In genomic region chrX:49999048-49999447, GRCh38 we compare ENCODE assay signal across 32 cellular contexts.
DNase-seq lines count a peak whose midpoint lies in the region; ATAC-seq and TF ChIP-seq lines count a peak whose summit lies in the region.
"Had no signal": no experiment of that assay in that cellular context is flagged by ENCODE, and none has a peak within 500 bp of the region (broad histone marks: within the 10 kb centered on the region; RNA-seq: fewer than 3 reads in every experiment).

No MANE protein-coding gene starts in this region.

- CTCF ChIA-PET in MCF 10A (lab: Yijun Ruan, JAX), result interaction anchor here (0.5 kb wide), 1 partner anchor 1418 kb away, joined by 4 read pairs; no protein-coding TSS in a partner anchor

- POLR2A ChIA-PET in MCF 10A (lab: Yijun Ruan, JAX), result interaction anchor here (0.6 kb wide), 1 partner anchor 815 kb away, joined by 4 read pairs; no protein-coding TSS in a partner anchor

- no TSS peak for BruUV-seq in MCF 10A (replicated peaks; lab: Mats Ljungman, UMichigan)

- no peak for TF ChIP-seq POLR2A in breast epithelium (IDR thresholded peaks at IDR 0.05)

- no peak overlapping the region for H3K4me3 ChIP-seq in breast epithelium
- H3K4me3 ChIP-seq in SJCRH30, result no peak overlapping the region
- H3K4me3 ChIP-seq: left lung, prostate gland, right lobe of liver, upper lobe of left lung had no signal

- H3K9me3 Mint-ChIP-seq in MCF 10A (ENCODE audit: unreplicated experiment), result no peaks in the 10 kb centered on the region
- H3K9me3 Mint-ChIP-seq: activated naive CD4-positive, alpha-beta T cell treated with anti-CD3 and anti-CD28 coated beads, Interleukin-2, amount 50 U/mL, for 24 hours; brain; CD8-positive, alpha-beta memory T cell; stimulated activated naive B cell treated with anti-CD40 and anti-IgM and Interleukin-4, amounts not matched to agents 10 μg/mL and 1 μg/mL and 100 μg/mL, for 72 hours had no signal

- peak; percentile 53 for ATAC-seq in HG02798 (IDR thresholded peaks at IDR 0.05; ENCODE audit: poor library complexity, unreplicated experiment)
- peak; percentile 40 for ATAC-seq in esophagus mucosa
- ATAC-seq in left cardiac atrium, result no peak
- ATAC-seq: left lung; Panc1; right lobe of liver; stimulated activated naive B cell treated with anti-CD40 and anti-IgM and Interleukin-4, amounts not matched to agents 10 μg/mL and 1 μg/mL and 100 μg/mL, for 72 hours had no signal

- H3K27me3 ChIP-seq in breast epithelium (peaks cover 0 to 51% of the 10 kb centered on the region in 2 donors), SJCRH30 (no peaks in the 10 kb centered on the region)
- H3K27me3 ChIP-seq: left lung, right lobe of liver had no signal

- no peaks in the 10 kb centered on the region for H3K36me3 Mint-ChIP-seq in MCF 10A (ENCODE audit: insufficient read depth, unreplicated experiment)
- H3K36me3 Mint-ChIP-seq: activated naive CD4-positive, alpha-beta T cell treated with anti-CD3 and anti-CD28 coated beads, Interleukin-2, amount 50 U/mL, for 24 hours; brain; immature natural killer cell had no signal

- DNase-seq in MCF 10A (ENCODE audit: unreplicated experiment) (peak; percentile 5), breast epithelium (ENCODE audit: low spot score in 2 of 2) (no peak), left cardiac atrium (no peak), pons (ENCODE audit: low spot score) (no peak), SJCRH30 (no peak)
- peak; percentile 24 for DNase-seq in stimulated activated CD8-positive, alpha-beta memory T cell treated with anti-CD3 and anti-CD28 coated beads, Interleukin-4, amount 100 ng/mL, for 48 hours
- DNase-seq: ACHN; amniotic stem cell; CD8-positive, alpha-beta memory T cell; DMS 273 treated with DMSO at 0.1 percent for 48 hours; H7; immature natural killer cell; Kasumi-1; left lung; mesenchymal stem cell; MV-4-11; NCI-H1436 treated with DMSO at 0.1 percent for 48 hours; NCI-H2081 treated with DMSO at 0.1 percent for 48 hours; NCI-H2227 treated with DMSO at 0.1 percent for 48 hours; right lobe of liver; Right ventricle myocardium superior; stimulated activated CD4-positive, alpha-beta T cell treated with anti-CD3 and anti-CD28 coated beads, Interleukin-12 subunit alpha, Interleukin-12 subunit beta, amount 100 ng/mL, for 4 hours; stimulated activated naive B cell treated with anti-CD40 and anti-IgM and Interleukin-4, amounts not matched to agents 10 μg/mL and 1 μg/mL and 100 μg/mL, for 72 hours; substantia nigra; T-helper 2 cell; upper lobe of left lung had no signal

- H3K27ac Mint-ChIP-seq in MCF 10A (ENCODE audit: low read depth, unreplicated experiment), result no peak overlapping the region
- H3K27ac Mint-ChIP-seq: activated naive CD4-positive, alpha-beta T cell treated with anti-CD3 and anti-CD28 coated beads, Interleukin-2, amount 50 U/mL, for 24 hours; CD8-positive, alpha-beta memory T cell; immature natural killer cell; stimulated activated naive B cell treated with anti-CD40 and anti-IgM and Interleukin-4, amounts not matched to agents 10 μg/mL and 1 μg/mL and 100 μg/mL, for 72 hours had no signal

- H3K9me3 ChIP-seq in breast epithelium (no peaks in the 10 kb centered on the region), SJCRH30 (replicated peaks) (no peaks in the 10 kb centered on the region)
- H3K9me3 ChIP-seq: left lung, prostate gland, right lobe of liver, upper lobe of left lung had no signal

- intact Hi-C loops in MCF 10A (cut with micrococcal nuclease), result loop anchor here (5.0 kb wide), 1 partner anchor 38 kb away; no protein-coding TSS in a partner anchor
- intact Hi-C loops in breast epithelium (cut with DNase I; ENCODE audit: low total_unique reads), result no loop called here
- intact Hi-C loops in left cardiac atrium (cut with DNase I), result no loop called here

- peaks cover 13% of the 10 kb centered on the region for H3K4me1 Mint-ChIP-seq in MCF 10A (ENCODE audit: insufficient read depth, unreplicated experiment)
- H3K4me1 Mint-ChIP-seq: activated naive CD4-positive, alpha-beta T cell treated with anti-CD3 and anti-CD28 coated beads, Interleukin-2, amount 50 U/mL, for 24 hours; CD8-positive, alpha-beta memory T cell; immature natural killer cell had no signal

- H3K4me1 ChIP-seq in breast epithelium (no peaks in the 10 kb centered on the region), SJCRH30 (peaks cover 25% of the 10 kb centered on the region)
- H3K4me1 ChIP-seq: prostate gland, right lobe of liver, upper lobe of left lung had no signal

- H3K27ac ChIP-seq in breast epithelium (no peak overlapping the region), SJCRH30 (no peak overlapping the region)
- H3K27ac ChIP-seq: left lung, prostate gland, right lobe of liver, upper lobe of left lung had no signal

- TF ChIP-seq CTCF in MCF 10A (IDR thresholded peaks at IDR 0.05; ENCODE audit: unreplicated experiment) (no peak), breast epithelium (IDR thresholded peaks at IDR 0.05) (no peak)

- no peak overlapping the region for H3K4me3 Mint-ChIP-seq in MCF 10A (ENCODE audit: unreplicated experiment)
- H3K4me3 Mint-ChIP-seq: activated naive CD4-positive, alpha-beta T cell treated with anti-CD3 and anti-CD28 coated beads, Interleukin-2, amount 50 U/mL, for 24 hours; brain; CD8-positive, alpha-beta memory T cell; immature natural killer cell; stimulated activated naive B cell treated with anti-CD40 and anti-IgM and Interleukin-4, amounts not matched to agents 10 μg/mL and 1 μg/mL and 100 μg/mL, for 72 hours had no signal

- H3K27me3 Mint-ChIP-seq in MCF 10A (ENCODE audit: insufficient read depth, unreplicated experiment), result peaks cover 95% of the 10 kb centered on the region
- H3K27me3 Mint-ChIP-seq: activated naive CD4-positive, alpha-beta T cell treated with anti-CD3 and anti-CD28 coated beads, Interleukin-2, amount 50 U/mL, for 24 hours; brain; stimulated activated naive B cell treated with anti-CD40 and anti-IgM and Interleukin-4, amounts not matched to agents 10 μg/mL and 1 μg/mL and 100 μg/mL, for 72 hours had no signal

- H3K36me3 ChIP-seq in breast epithelium (no peaks in the 10 kb centered on the region), SJCRH30 (0 out of 2 replicates have a peak, but pooled peaks cover 3% of the 10 kb centered on the region)
- H3K36me3 ChIP-seq: left lung, prostate gland, right lobe of liver, upper lobe of left lung had no signal

Comparison
In these comparisons a context has a peak if more than half of its experiments do, and no peak if none do; other contexts are left out.
1. DNase-seq: peak in MCF 10A (single experiment) and stimulated activated CD8-positive, alpha-beta memory T cell treated with anti-CD3 and anti-CD28 coated beads, Interleukin-4, amount 100 ng/mL, for 48 hours (single experiment); none in breast epithelium (0 of 2), left cardiac atrium (single experiment), pons (single experiment) and SJCRH30 (0 of 2).
2. ATAC-seq: peak in HG02798 (single experiment) and esophagus mucosa (single experiment); none in left cardiac atrium (0 of 2).